8 cellular contexts compared by ENCODE assay signal in genomic region chr5:152532714-152533113, GRCh38.
A peak's percentile ranks its signal among the peaks of the same experiment; 100 is the strongest.
DNase-seq lines count a peak whose midpoint lies in the region; ATAC-seq, FAIRE-seq and TF ChIP-seq lines count a peak whose summit lies in the region.

No MANE protein-coding gene starts in this region.

- BruUV-seq in HepG2 (replicated peaks; lab: Mats Ljungman, UMichigan) = no TSS peak

- FAIRE-seq in HepG2 (lab: Jason Lieb, UNC) = peak; percentile 15

- POLR2A ChIA-PET in HepG2 (lab: Yijun Ruan, JAX) = no interaction called here

- peak; percentile 38 for ATAC-seq in GM18867 (IDR thresholded peaks at IDR 0.05; ENCODE audit: unreplicated experiment)
- peak; percentile 70 for ATAC-seq in HepG2
- ATAC-seq in GM19351 (IDR thresholded peaks at IDR 0.05; ENCODE audit: unreplicated experiment) = no peak
- no peak for ATAC-seq in GM18873 (IDR thresholded peaks at IDR 0.05; ENCODE audit: low FRiP score, unreplicated experiment)

- no peaks in the 10 kb centered on the region for H3K4me1 ChIP-seq in HepG2 (ENCODE audit: insufficient read depth, low read length)

- TF ChIP-seq POLR2A in HepG2 (IDR thresholded peaks at IDR 0.05; ENCODE audit: insufficient read depth in 1 of 2, low read depth in 2 of 2, low read length in 2 of 2) = no peak

- H3K9ac ChIP-seq in HepG2 (ENCODE audit: insufficient read depth, low read depth, low read length) = no peak overlapping the region

- no peak overlapping the region for H2AFZ ChIP-seq in HepG2 (ENCODE audit: low read length)

- 0% methylated on average over 2 of the region's 2 CpGs for WGBS in HepG2 (ENCODE audit: low lambda C conversion rate)

- H3K4me3 ChIP-seq in HepG2 (replicated peaks in 1 of 3; ENCODE audit: insufficient read depth in 1 of 3, low read depth in 2 of 3, low read length in 3 of 3) = no peak overlapping the region

- no peak overlapping the region for H3K27ac ChIP-seq in HepG2 (ENCODE audit: extremely low read length, insufficient read depth, low read length)

- no peaks in the 10 kb centered on the region for H4K20me1 ChIP-seq in HepG2 (ENCODE audit: insufficient read depth, low read length)

- H3K36me3 ChIP-seq in HepG2 (replicated peaks in 1 of 2; ENCODE audit: control insufficient read depth in 1 of 2, insufficient read depth in 2 of 2, low read length in 2 of 2) = no peaks in the 10 kb centered on the region

- peak; percentile 66 for TF ChIP-seq CTCF in HepG2 (CRISPR knock-in tag; IDR thresholded peaks at IDR 0.05)

- TF ChIP-seq EP300 in HepG2 (IDR thresholded peaks at IDR 0.05; ENCODE audit: low read depth in 2 of 2, low read length in 2 of 2) = no peak
- TF ChIP-seq EP300 in HepG2 (CRISPR knock-in tag; IDR thresholded peaks at IDR 0.05; ENCODE audit: borderline replicate concordance) = no peak

- in situ Hi-C loops in HepG2 (cut with HindIII; ENCODE audit: extremely low pct_ligation_motif_present, low pct_unique_long_range_greater_than_20kb) = loop anchor here (5.0 to 25.0 kb wide), 2 partner anchors 1435 to 1630 kb away; no protein-coding TSS in a partner anchor

- no peak for TF ChIP-seq RAD21 in HepG2 (CRISPR knock-in tag; IDR thresholded peaks at IDR 0.05)

- DNase-seq in Ammon's horn (ENCODE audit: low spot score) (peak; percentile 82), NCI-H2196 treated with DMSO at 0.1 percent for 48 hours (lab: John Stamatoyannopoulos, UW; ENCODE audit: unreplicated experiment) (peak; percentile 32), brain pericyte (ENCODE audit: low read depth, low spot score) (peak; percentile 1), HepG2 (ENCODE audit: low spot score) (peak; percentile 33)
- DNase-seq in effector CD4-positive, alpha-beta T cell = no peak

- no peaks in the 10 kb centered on the region for H3K79me2 ChIP-seq in HepG2 (ENCODE audit: insufficient read depth, low read length)

- intact Hi-C loops in HepG2 (cut with micrococcal nuclease; ENCODE audit: unreplicated experiment) = no loop called here

- CTCF ChIA-PET in HepG2 (lab: Yijun Ruan, JAX; ENCODE audit: low intra/inter-chr PET ratio, low total read pairs) = interaction anchor here (2.8 kb wide), 1 partner anchor 1432 kb away, joined by 29 read pairs; no protein-coding TSS in a partner anchor

- H3K4me2 ChIP-seq in HepG2 (ENCODE audit: low read depth, low read length) = no peak overlapping the region

- H3K27me3 ChIP-seq in HepG2 (ENCODE audit: control insufficient read depth in 1 of 2, insufficient read depth in 2 of 2, low read length in 2 of 2) = no peaks in the 10 kb centered on the region; a peak in 2 of 5 replicates

- no peaks in the 10 kb centered on the region for H3K9me3 ChIP-seq in HepG2 (ENCODE audit: low read length)

TF ChIP-seq in HepG2, 621 proteins besides CTCF, POLR2A, EP300 and RAD21:
- TF ChIP-seq ASH2L (IDR thresholded peaks at IDR 0.05; ENCODE audit: insufficient read length, low read depth, low read length) = no peak
- peak; percentile 80 for TF ChIP-seq STAG1 (CRISPR knock-in tag; IDR thresholded peaks at IDR 0.05)
- TF ChIP-seq SMC3 (IDR thresholded peaks at IDR 0.05; ENCODE audit: low read length) = peak; percentile 51; the same call in 1 of the 2 replicates
- TF ChIP-seq ONECUT2 (CRISPR knock-in tag; IDR thresholded peaks at IDR 0.05) = no peak
- TF ChIP-seq, protein P1, sequence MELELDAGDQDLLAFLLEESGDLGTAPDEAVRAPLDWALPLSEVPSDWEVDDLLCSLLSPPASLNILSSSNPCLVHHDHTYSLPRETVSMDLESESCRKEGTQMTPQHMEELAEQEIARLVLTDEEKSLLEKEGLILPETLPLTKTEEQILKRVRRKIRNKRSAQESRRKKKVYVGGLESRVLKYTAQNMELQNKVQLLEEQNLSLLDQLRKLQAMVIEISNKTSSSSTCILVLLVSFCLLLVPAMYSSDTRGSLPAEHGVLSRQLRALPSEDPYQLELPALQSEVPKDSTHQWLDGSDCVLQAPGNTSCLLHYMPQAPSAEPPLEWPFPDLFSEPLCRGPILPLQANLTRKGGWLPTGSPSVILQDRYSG (CRISPR knock-in tag; IDR thresholded peaks at IDR 0.05) = no peak

Comparison
In these comparisons a context has a peak if more than half of its experiments do, and no peak if none do; other contexts are left out.
1. ATAC-seq: peak in GM18867 (single experiment) and HepG2 (single experiment); none in GM19351 (single experiment) and GM18873 (single experiment).